15 cellular contexts compared by ENCODE assay signal in the genomic region with DNA sequence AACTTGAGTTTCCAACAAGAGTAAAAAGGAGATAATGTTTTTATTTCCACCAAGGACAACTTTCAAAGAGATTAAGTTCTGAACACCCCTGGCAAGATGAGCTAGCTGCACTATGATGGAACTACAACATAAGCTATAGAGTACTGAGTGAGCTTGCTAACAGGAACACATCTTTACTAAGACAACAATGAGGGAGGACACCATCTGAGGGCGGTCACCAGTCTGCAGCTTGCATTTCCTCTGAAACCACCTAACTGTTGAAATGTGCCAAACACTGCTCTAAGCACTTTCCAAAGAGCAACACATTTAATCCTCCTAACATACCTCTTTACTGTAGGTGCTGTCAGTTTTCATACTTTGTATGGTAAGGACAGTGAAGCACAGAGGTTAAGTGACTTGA.
DNase-seq lines count a peak whose midpoint lies in the region; ATAC-seq and TF ChIP-seq lines count a peak whose summit lies in the region.
"Had no signal": no experiment of that assay in that cellular context is flagged by ENCODE, and none has a peak within 500 bp of the region (broad histone marks: within the 10 kb centered on the region; RNA-seq: fewer than 3 reads in every experiment).

No MANE protein-coding gene starts in this region.

- H4K20me1 ChIP-seq in PC-3 (ENCODE audit: low read length): no peaks in the 10 kb centered on the region

- H3K36me3 ChIP-seq in effector memory CD4-positive, alpha-beta T cell (ENCODE audit: control insufficient read depth, insufficient read depth, low read length): peaks cover 5% of the 10 kb centered on the region
- H3K36me3 ChIP-seq in Peyer's patch (no peaks in the 10 kb centered on the region), PC-3 (ENCODE audit: low read depth, low read length) (no peaks in the 10 kb centered on the region; the same call in 1 of the 2 replicates)
- H3K36me3 ChIP-seq: BE2C, thyroid gland had no signal

- H3K27ac ChIP-seq in effector memory CD4-positive, alpha-beta T cell (ENCODE audit: insufficient read depth, low read length, poor library complexity, severe bottlenecking): peak overlapping the region; percentile 54
- peak overlapping the region in 1 of 4 donors; percentile 7 for H3K27ac ChIP-seq in Peyer's patch
- H3K27ac ChIP-seq in PC-3 (ENCODE audit: low read length): no peak overlapping the region
- H3K27ac ChIP-seq: coronary artery, parathyroid adenoma, SJSA1, thyroid gland had no signal

- H3K9me2 ChIP-seq in PC-3 (replicated peaks; ENCODE audit: low read length): no peaks in the 10 kb centered on the region

- H3K9ac ChIP-seq in PC-3 (ENCODE audit: low read length): no peak overlapping the region
- H3K9ac ChIP-seq: parathyroid adenoma had no signal

- no peak overlapping the region for H3K27ac Mint-ChIP-seq in stimulated activated naive CD8-positive, alpha-beta T cell treated with anti-CD3 and anti-CD28 coated beads, Interleukin-15, amount 100 ng/mL, for 72 hours
- peak overlapping the region; percentile 97 for H3K27ac Mint-ChIP-seq in T-helper 17 cell

- peaks cover 2% of the 10 kb centered on the region for H3K36me3 Mint-ChIP-seq in T-helper 17 cell (ENCODE audit: low read depth)

- peak; percentile 60 for ATAC-seq in stimulated activated naive CD8-positive, alpha-beta T cell treated with anti-CD3 and anti-CD28 coated beads, Interleukin-15, amount 100 ng/mL, for 72 hours
- ATAC-seq in stimulated activated naive CD8-positive, alpha-beta T cell treated with anti-CD3 and anti-CD28 coated beads, Interleukin-15, Interleukin-2, amounts not matched to agents 100 U/mL and 50 U/mL, for 24 hours: no peak
- ATAC-seq in T-helper 17 cell: peak; percentile 94
- ATAC-seq in PC-3: no peak

- no peak for TF ChIP-seq POLR2A in Peyer's patch (IDR thresholded peaks at IDR 0.05)

- no peaks in the 10 kb centered on the region for H3K27me3 Mint-ChIP-seq in stimulated activated naive CD8-positive, alpha-beta T cell treated with anti-CD3 and anti-CD28 coated beads, Interleukin-15, amount 100 ng/mL, for 72 hours
- H3K27me3 Mint-ChIP-seq in T-helper 17 cell: no peaks in the 10 kb centered on the region

- TF ChIP-seq CTCF in Peyer's patch (IDR thresholded peaks at IDR 0.05) (no peak), PC-3 (conservative IDR thresholded peaks at IDR 0.05; ENCODE audit: low read depth, low read length) (no peak)

- H3K4me1 Mint-ChIP-seq in stimulated activated naive CD8-positive, alpha-beta T cell treated with anti-CD3 and anti-CD28 coated beads, Interleukin-15, amount 100 ng/mL, for 72 hours: peaks cover 45% of the 10 kb centered on the region
- H3K4me1 Mint-ChIP-seq in T-helper 17 cell: peaks cover 44% of the 10 kb centered on the region

- H3K79me2 ChIP-seq in PC-3 (ENCODE audit: low read length): peaks cover 82% of the 10 kb centered on the region

- intact Hi-C loops in PC-3 (cut with micrococcal nuclease): no loop called here

- H3K27me3 ChIP-seq in effector memory CD4-positive, alpha-beta T cell (replicated peaks; ENCODE audit: control insufficient read depth, insufficient read depth, low read length, poor library complexity, severe bottlenecking): no peaks in the 10 kb centered on the region
- H3K27me3 ChIP-seq in Peyer's patch (no peaks in the 10 kb centered on the region), PC-3 (ENCODE audit: low read length) (no peaks in the 10 kb centered on the region)
- H3K27me3 ChIP-seq: BE2C, SJSA1, thyroid gland had no signal

- DNase-seq in stimulated activated naive CD8-positive, alpha-beta T cell treated with anti-CD3 and anti-CD28 coated beads, Interleukin-15, amount 100 ng/mL, for 72 hours: no peak
- DNase-seq in stimulated activated naive CD8-positive, alpha-beta T cell treated with anti-CD3 and anti-CD28 coated beads, Interleukin-15, Interleukin-2, amounts not matched to agents 100 U/mL and 50 U/mL, for 24 hours: no peak
- DNase-seq in T-helper 17 cell (peak in 2 of 3 donors; percentile 12 to 20), Peyer's patch (no peak), NCI-H82 (lab: John Stamatoyannopoulos, UW) (no peak), PC-3 (no peak)
- peak in 2 of 3 donors; percentile 11 to 16 for DNase-seq in effector memory CD4-positive, alpha-beta T cell
- DNase-seq: BE2C, HCEC 1CT, NCI-H2029, NCI-H526, thyroid gland had no signal

- no peak overlapping the region for H2AFZ ChIP-seq in PC-3 (ENCODE audit: low read length)
- H2AFZ ChIP-seq: parathyroid adenoma had no signal

- CTCF ChIA-PET in PC-3 (lab: Charles Lee): no interaction called here

- H3K4me1 ChIP-seq in effector memory CD4-positive, alpha-beta T cell (ENCODE audit: control insufficient read depth, insufficient read depth, low read length, poor library complexity, severe bottlenecking): peaks cover 25% of the 10 kb centered on the region
- H3K4me1 ChIP-seq in Peyer's patch (no peaks in the 10 kb centered on the region), PC-3 (ENCODE audit: insufficient read depth, low read length) (no peaks in the 10 kb centered on the region)
- H3K4me1 ChIP-seq: parathyroid adenoma, SJSA1 had no signal

- H3K9me3 ChIP-seq in T-helper 17 cell (ENCODE audit: control insufficient read depth, low read length, poor library complexity, severe bottlenecking) (no peaks in the 10 kb centered on the region), Peyer's patch (no peaks in the 10 kb centered on the region), PC-3 (ENCODE audit: low read length) (no peaks in the 10 kb centered on the region)
- H3K9me3 ChIP-seq in effector memory CD4-positive, alpha-beta T cell (ENCODE audit: control insufficient read depth, low read length): no peaks in the 10 kb centered on the region
- H3K9me3 ChIP-seq: BE2C, SJSA1, thyroid gland had no signal

- peak overlapping the region; percentile 28 for H3K4me3 ChIP-seq in effector memory CD4-positive, alpha-beta T cell (ENCODE audit: insufficient read depth, low read depth, low read length, poor library complexity, severe bottlenecking)
- H3K4me3 ChIP-seq in Peyer's patch (no peak overlapping the region), PC-3 (ENCODE audit: low read length) (no peak overlapping the region)
- H3K4me3 ChIP-seq: coronary artery, SJSA1, thyroid gland had no signal

- POLR2A ChIA-PET in PC-3 (lab: Charles Lee; ENCODE audit: unreplicated experiment): no interaction called here

- BruUV-seq in PC-3 (replicated peaks; lab: Mats Ljungman, UMichigan): no TSS peak

- no peaks in the 10 kb centered on the region for H3F3A ChIP-seq in PC-3 (ENCODE audit: low read length, unreplicated experiment)

- H3K9me3 Mint-ChIP-seq in stimulated activated naive CD8-positive, alpha-beta T cell treated with anti-CD3 and anti-CD28 coated beads, Interleukin-15, amount 100 ng/mL, for 72 hours: no peaks in the 10 kb centered on the region

- no peak overlapping the region for H3K4me2 ChIP-seq in PC-3 (ENCODE audit: low read length)

- H3K4me3 Mint-ChIP-seq in stimulated activated naive CD8-positive, alpha-beta T cell treated with anti-CD3 and anti-CD28 coated beads, Interleukin-15, amount 100 ng/mL, for 72 hours: no peak overlapping the region
- peak overlapping the region; percentile 84 for H3K4me3 Mint-ChIP-seq in T-helper 17 cell

Comparison
In these comparisons a context has a peak if more than half of its experiments do, and no peak if none do; other contexts are left out.
1. ATAC-seq: peak in stimulated activated naive CD8-positive, alpha-beta T cell treated with anti-CD3 and anti-CD28 coated beads, Interleukin-15, amount 100 ng/mL, for 72 hours (single experiment) and T-helper 17 cell (single experiment); none in stimulated activated naive CD8-positive, alpha-beta T cell treated with anti-CD3 and anti-CD28 coated beads, Interleukin-15, Interleukin-2, amounts not matched to agents 100 U/mL and 50 U/mL, for 24 hours (single experiment) and PC-3 (single experiment).
2. DNase-seq: peak in T-helper 17 cell (2 of 3) and effector memory CD4-positive, alpha-beta T cell (2 of 3); none in stimulated activated naive CD8-positive, alpha-beta T cell treated with anti-CD3 and anti-CD28 coated beads, Interleukin-15, amount 100 ng/mL, for 72 hours (0 of 2), stimulated activated naive CD8-positive, alpha-beta T cell treated with anti-CD3 and anti-CD28 coated beads, Interleukin-15, Interleukin-2, amounts not matched to agents 100 U/mL and 50 U/mL, for 24 hours (single experiment), Peyer's patch (0 of 3), NCI-H82 (single experiment) and PC-3 (single experiment).